In genomic region chr14:23035303-23036164, GRCh38 we compare ENCODE assay signal across 8 cellular contexts. TPM values are rescaled to one million over a fixed set of nuclear protein-coding genes. Genes with fewer than 3 reads are reported as not detected.
DNase-seq lines count a peak whose midpoint lies in the region; ATAC-seq and TF ChIP-seq lines count a peak whose summit lies in the region.

No MANE protein-coding gene starts in this region.

- H3K4me1 ChIP-seq in psoas muscle, result peaks cover 23% of the 10 kb centered on the region

- no peaks in the 10 kb centered on the region for H3K9me3 Mint-ChIP-seq in T-cell

- peak overlapping the region; percentile 88 to 98 (median 91) for H3K4me3 Mint-ChIP-seq in T-cell

- H3K4me3 ChIP-seq in GM06990 (replicated peaks; ENCODE audit: low read depth, low read length) (peak overlapping the region; percentile 88), fibroblast of mammary gland (ENCODE audit: control insufficient read depth, low read depth, low read length) (peak overlapping the region; percentile 96), psoas muscle (peak overlapping the region; percentile 88)

- TF ChIP-seq CTCF in GM06990 (IDR thresholded peaks at IDR 0.05; ENCODE audit: insufficient read depth, low read length, poor library complexity, severe bottlenecking) (no peak), fibroblast of mammary gland (conservative IDR thresholded peaks at IDR 0.05; ENCODE audit: control insufficient read depth, insufficient read depth, low read depth, low read length) (no peak), psoas muscle (IDR thresholded peaks at IDR 0.05) (no peak), GM13976 (IDR thresholded peaks at IDR 0.05; ENCODE audit: borderline replicate concordance, control extremely low read depth, extremely low read depth, insufficient read depth, missing control alignments) (no peak)

- peaks cover 12% of the 10 kb centered on the region for H3K36me3 Mint-ChIP-seq in T-cell

- peak overlapping the region; percentile 98 to 99 for H3K27ac Mint-ChIP-seq in T-cell

- in situ Hi-C loops in GM13976 (cut with MboI; ENCODE audit: low sequenced_read_pairs, unreplicated experiment), result no loop called here

- ATAC-seq in T-cell (replicated peaks in 1 of 4) (no peak), psoas muscle (no peak), GM19397 (IDR thresholded peaks at IDR 0.05; ENCODE audit: unreplicated experiment) (no peak)

- H3K4me1 Mint-ChIP-seq in T-cell, result peaks cover 26 to 33% (median 33%) of the 10 kb centered on the region in 3 donors

- WGBS in psoas muscle, 3 donors, result 57 to 60% (median 59%) methylated on average over 15 of the region's 15 CpGs

- peak overlapping the region; percentile 93 for H3K27ac ChIP-seq in psoas muscle

- H3K27me3 Mint-ChIP-seq in T-cell, result no peaks in the 10 kb centered on the region

- H3K9me3 ChIP-seq in psoas muscle, result no peaks in the 10 kb centered on the region

- intact Hi-C loops in psoas muscle (cut with DNase I), result loop anchor here in 1 of 2 donors (2.0 kb wide), 1 partner anchor 27 kb away; no protein-coding TSS in a partner anchor

- H3K36me3 ChIP-seq in GM06990 (ENCODE audit: control insufficient read depth, insufficient read depth, low read length) (peaks cover 6% of the 10 kb centered on the region), psoas muscle (ENCODE audit: insufficient read depth in 1 of 2, low read depth in 1 of 2) (peaks cover 5 to 29% of the 10 kb centered on the region in 2 donors)

- DNase-seq in GM06990 (ENCODE audit: extremely low read depth, insufficient read length), result no peak
- DNase-seq in T-cell, result no peak
- DNase-seq in fibroblast of mammary gland (ENCODE audit: low read depth), result no peak
- no peak for DNase-seq in psoas muscle
- DNase-seq in GM13976 (ENCODE audit: low spot score), result no peak
- DNase-seq in NCI-H748 treated with DMSO at 0.1 percent for 48 hours (lab: John Stamatoyannopoulos, UW), result no peak
- no peak for DNase-seq in foreskin melanocyte

- H3K27me3 ChIP-seq in GM06990 (replicated peaks; ENCODE audit: control insufficient read depth, insufficient read depth, low read length), result no peaks in the 10 kb centered on the region
- H3K27me3 ChIP-seq in psoas muscle (ENCODE audit: insufficient read depth in 3 of 3, low read length in 2 of 3), result no peaks in the 10 kb centered on the region

- CTCF ChIA-PET in T-cell (lab: Charles Lee), result interaction anchor here in 1 of 2 donors (1.6 kb wide), 1 partner anchor 29 kb away, joined by 10 read pairs; no protein-coding TSS in a partner anchor

- POLR2A ChIA-PET in T-cell (lab: Charles Lee), result no interaction called here

RNA-seq across cellular contexts. Expression of gene PSMB5, which starts 0.8 kb away (rescaled TPM):
- total RNA-seq in T-cell (10 to 100 TPM; 20.6 to 43.9 (median 38.0) TPM), psoas muscle (100 to 1,000 TPM; 156 to 307 (median 250) TPM)
- 100 to 1,000 TPM; 304 to 619 (median 496) TPM for polyA plus RNA-seq in psoas muscle

RNA-seq across cellular contexts. Expression of gene PSMB11, which starts 6.5 kb away (rescaled TPM):
- total RNA-seq in T-cell, result under 1 TPM in 4 of 5 donors, not detected in 1; 0.26 to 0.95 (median 0.54) TPM
- total RNA-seq in psoas muscle, result not detected
- polyA plus RNA-seq in psoas muscle, result under 1 TPM in 2 of 3 donors, not detected in 1; 0.03 to 0.51 TPM

RNA-seq across cellular contexts. Expression of gene CDH24, which starts 21.8 kb away (rescaled TPM):
- 1 to 10 TPM; 1.2 to 3.0 (median 1.6) TPM for total RNA-seq in T-cell
- under 1 TPM; 0.30 to 0.77 (median 0.32) TPM for total RNA-seq in psoas muscle
- polyA plus RNA-seq in psoas muscle, result under 1 TPM; 0.31 to 0.51 (median 0.35) TPM

RNA-seq across cellular contexts. Expression of gene C14orf93, which starts 25.6 kb away (rescaled TPM):
- total RNA-seq in T-cell (10 to 100 TPM; 10.8 to 13.7 (median 12.4) TPM), psoas muscle (1 to 10 TPM; 2.1 to 5.1 (median 4.2) TPM)
- polyA plus RNA-seq in psoas muscle, result 1 to 10 TPM; 1.7 to 4.1 (median 3.4) TPM

RNA-seq across cellular contexts. Expression of gene AJUBA, which starts 53.2 kb away (rescaled TPM):
- total RNA-seq in T-cell (1 to 10 TPM; 1.8 to 3.1 (median 2.4) TPM), psoas muscle (1 to 10 TPM in 3 of 4 donors, under 1 TPM in 1; 0.95 to 1.5 (median 1.2) TPM)
- under 1 TPM; 0.65 to 0.77 (median 0.66) TPM for polyA plus RNA-seq in psoas muscle
